In the genomic region with DNA sequence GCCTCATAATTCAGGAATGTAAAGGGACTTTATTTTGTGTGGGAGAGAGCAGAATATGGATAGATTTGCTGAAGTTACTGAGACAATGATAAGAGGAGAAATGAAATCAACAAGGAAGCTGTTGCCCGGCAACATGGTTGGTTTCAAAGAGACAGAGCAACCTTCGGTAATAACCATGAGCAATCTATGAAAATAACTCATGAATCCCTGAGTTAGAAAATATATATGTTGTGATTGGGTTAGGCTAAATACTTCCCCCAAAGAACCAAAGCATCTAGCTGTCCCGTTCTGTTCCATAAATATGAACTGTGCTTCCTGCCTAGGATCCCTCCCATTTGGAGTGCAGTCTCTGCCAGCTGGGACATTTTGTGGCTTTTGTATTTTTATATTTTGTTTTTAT, we compare ENCODE assay signal across 1 cellular context.
TF ChIP-seq lines count a peak whose summit lies in the region.

No MANE protein-coding gene starts in this region.

TF ChIP-seq in WTC11, 78 proteins besides CTCF, POLR2A, EP300 and RAD21 (continued from another document):
- TF ChIP-seq, protein P1, sequence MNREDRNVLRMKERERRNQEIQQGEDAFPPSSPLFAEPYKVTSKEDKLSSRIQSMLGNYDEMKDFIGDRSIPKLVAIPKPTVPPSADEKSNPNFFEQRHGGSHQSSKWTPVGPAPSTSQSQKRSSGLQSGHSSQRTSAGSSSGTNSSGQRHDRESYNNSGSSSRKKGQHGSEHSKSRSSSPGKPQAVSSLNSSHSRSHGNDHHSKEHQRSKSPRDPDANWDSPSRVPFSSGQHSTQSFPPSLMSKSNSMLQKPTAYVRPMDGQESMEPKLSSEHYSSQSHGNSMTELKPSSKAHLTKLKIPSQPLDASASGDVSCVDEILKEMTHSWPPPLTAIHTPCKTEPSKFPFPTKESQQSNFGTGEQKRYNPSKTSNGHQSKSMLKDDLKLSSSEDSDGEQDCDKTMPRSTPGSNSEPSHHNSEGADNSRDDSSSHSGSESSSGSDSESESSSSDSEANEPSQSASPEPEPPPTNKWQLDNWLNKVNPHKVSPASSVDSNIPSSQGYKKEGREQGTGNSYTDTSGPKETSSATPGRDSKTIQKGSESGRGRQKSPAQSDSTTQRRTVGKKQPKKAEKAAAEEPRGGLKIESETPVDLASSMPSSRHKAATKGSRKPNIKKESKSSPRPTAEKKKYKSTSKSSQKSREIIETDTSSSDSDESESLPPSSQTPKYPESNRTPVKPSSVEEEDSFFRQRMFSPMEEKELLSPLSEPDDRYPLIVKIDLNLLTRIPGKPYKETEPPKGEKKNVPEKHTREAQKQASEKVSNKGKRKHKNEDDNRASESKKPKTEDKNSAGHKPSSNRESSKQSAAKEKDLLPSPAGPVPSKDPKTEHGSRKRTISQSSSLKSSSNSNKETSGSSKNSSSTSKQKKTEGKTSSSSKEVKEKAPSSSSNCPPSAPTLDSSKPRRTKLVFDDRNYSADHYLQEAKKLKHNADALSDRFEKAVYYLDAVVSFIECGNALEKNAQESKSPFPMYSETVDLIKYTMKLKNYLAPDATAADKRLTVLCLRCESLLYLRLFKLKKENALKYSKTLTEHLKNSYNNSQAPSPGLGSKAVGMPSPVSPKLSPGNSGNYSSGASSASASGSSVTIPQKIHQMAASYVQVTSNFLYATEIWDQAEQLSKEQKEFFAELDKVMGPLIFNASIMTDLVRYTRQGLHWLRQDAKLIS (CRISPR knock-in tag; IDR thresholded peaks at IDR 0.05; ENCODE audit: borderline replicate concordance) = no peak
- TF ChIP-seq TEAD1 (CRISPR knock-in tag; IDR thresholded peaks at IDR 0.05) = no peak
TF ChIP-seq in WTC11: peak in this region for 0.
